1 cellular context compared by ENCODE assay signal in genomic region chr1:110309139-110309538, GRCh38.
TF ChIP-seq lines count a peak whose summit lies in the region.

No MANE protein-coding gene starts in this region.

TF ChIP-seq in WTC11, 78 proteins besides CTCF, POLR2A, EP300 and RAD21 (continued from another document):
- TF ChIP-seq PRDM15 (CRISPR knock-in tag; IDR thresholded peaks at IDR 0.05) = peak; percentile 94
- TF ChIP-seq PREB (CRISPR knock-in tag; IDR thresholded peaks at IDR 0.05; ENCODE audit: borderline replicate concordance) = no peak
- TF ChIP-seq ARID4B (CRISPR knock-in tag; IDR thresholded peaks at IDR 0.05; ENCODE audit: borderline replicate concordance) = no peak
- no peak for TF ChIP-seq GTF2I (CRISPR knock-in tag; conservative IDR thresholded peaks at IDR 0.05)
